Comparison of ENCODE assay signal across 17 cellular contexts in the genomic region with DNA sequence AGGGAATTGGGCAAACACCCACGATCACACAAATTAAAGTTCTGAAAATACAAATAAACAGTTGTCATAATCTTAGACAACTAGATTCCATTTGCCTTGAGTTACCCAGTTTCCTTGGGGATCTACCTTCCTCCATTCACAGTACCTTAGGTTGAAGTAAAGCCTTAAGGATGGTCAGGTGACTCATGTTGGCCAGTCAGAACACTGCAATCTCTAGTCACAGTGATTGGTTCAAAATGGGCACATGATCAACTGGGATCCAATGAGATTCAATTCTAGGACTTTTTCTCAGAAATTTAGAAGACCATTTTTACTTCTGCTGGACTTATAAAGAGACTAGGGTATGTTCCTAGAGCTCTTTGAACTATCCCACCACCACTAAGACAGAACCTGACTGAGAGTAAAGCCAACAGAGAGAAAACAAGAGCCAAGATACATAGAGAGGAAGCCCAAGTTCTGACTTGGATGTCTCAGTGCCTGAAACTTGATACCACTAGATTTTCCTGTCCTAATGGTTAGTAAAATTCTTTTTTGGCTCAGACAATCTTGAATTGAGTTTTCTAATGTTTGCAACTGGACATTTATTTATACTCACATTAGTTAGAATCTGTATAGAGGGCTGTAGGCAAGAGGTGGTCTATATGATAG. TPM values are rescaled to one million over a fixed set of nuclear protein-coding genes. Genes with fewer than 3 reads are reported as not detected.
DNase-seq lines count a peak whose midpoint lies in the region; ATAC-seq and TF ChIP-seq lines count a peak whose summit lies in the region.
"Had no signal": no experiment of that assay in that cellular context is flagged by ENCODE, and none has a peak within 500 bp of the region (broad histone marks: within the 10 kb centered on the region; RNA-seq: fewer than 3 reads in every experiment).

No MANE protein-coding gene starts in this region.

- POLR2A ChIA-PET in IMR-90 (lab: Charles Lee; ENCODE audit: unreplicated experiment): no interaction called here

- H3K4me1 ChIP-seq in IMR-90 (ENCODE audit: control insufficient read depth, insufficient read depth, low read length) (no peaks in the 10 kb centered on the region), tibial nerve (peaks cover 0 to 6% (median 0%) of the 10 kb centered on the region in 4 donors)
- H3K4me1 ChIP-seq: HAP-1, SJSA1 had no signal

- H3K27ac ChIP-seq in IMR-90 (ENCODE audit: insufficient read depth, low read length) (no peak overlapping the region), tibial nerve (peak overlapping the region in 1 of 4 donors; percentile 53)
- H3K27ac ChIP-seq: C4-2B, SJSA1 had no signal

- no peaks in the 10 kb centered on the region for H3K4me1 Mint-ChIP-seq in activated naive CD4-positive, alpha-beta T cell treated with anti-CD3 and anti-CD28 coated beads, Interleukin-2, amount 10 ng/mL, durations not matched to agents 7 days and 5 days

- H2AFZ ChIP-seq in IMR-90 (replicated peaks; ENCODE audit: low read length, poor library complexity): no peak overlapping the region

- H2AK9ac ChIP-seq in IMR-90 (replicated peaks; ENCODE audit: low read depth, low read length, poor library complexity): no peak overlapping the region

- H2BK5ac ChIP-seq in IMR-90 (ENCODE audit: low read depth, low read length, poor library complexity, severe bottlenecking): no peak overlapping the region

- no peaks in the 10 kb centered on the region for H4K20me1 ChIP-seq in IMR-90 (ENCODE audit: insufficient read depth, low read length)

- H3K4me3 ChIP-seq in IMR-90 (ENCODE audit: insufficient read depth, low read depth, low read length): no peak overlapping the region
- no peak overlapping the region for H3K4me3 ChIP-seq in fibroblast of mammary gland (ENCODE audit: control insufficient read depth, low read depth, low read length)
- H3K4me3 ChIP-seq in skeletal muscle cell (ENCODE audit: low read depth, low read length): no peak overlapping the region
- no peak overlapping the region for H3K4me3 ChIP-seq in tibial nerve
- H3K4me3 ChIP-seq: HAP-1, SJSA1 had no signal

- no peak overlapping the region for H3K9ac ChIP-seq in IMR-90 (ENCODE audit: low read depth, low read length)

- TF ChIP-seq POLR2A in IMR-90 (IDR thresholded peaks at IDR 0.05; ENCODE audit: low read depth, low read length): no peak
- TF ChIP-seq POLR2A in tibial nerve (IDR thresholded peaks at IDR 0.05): no peak

- H3K27me3 ChIP-seq in IMR-90 (ENCODE audit: control insufficient read depth, insufficient read depth, low read length) (no peaks in the 10 kb centered on the region), tibial nerve (no peaks in the 10 kb centered on the region)
- H3K27me3 ChIP-seq: SJSA1 had no signal

- dilution Hi-C loops in IMR-90 (cut with HindIII; ENCODE audit: low sequenced_read_pairs, unreplicated experiment): no loop called here

- H3K79me1 ChIP-seq in IMR-90 (ENCODE audit: low read depth in 1 of 2, low read length in 2 of 2): no peaks in the 10 kb centered on the region

- no peak overlapping the region for H4K5ac ChIP-seq in IMR-90 (ENCODE audit: low read depth, low read length)

- H3K23ac ChIP-seq in IMR-90 (ENCODE audit: low read depth, low read length): no peak overlapping the region

- BruUV-seq in IMR-90 (replicated peaks; lab: Mats Ljungman, UMichigan): no TSS peak

- H3K4me3 Mint-ChIP-seq in activated naive CD4-positive, alpha-beta T cell treated with anti-CD3 and anti-CD28 coated beads, Interleukin-2, amount 10 ng/mL, durations not matched to agents 7 days and 5 days: no peak overlapping the region

- H3K9me3 ChIP-seq in IMR-90 (ENCODE audit: control insufficient read depth, insufficient read depth, low read length) (no peaks in the 10 kb centered on the region), tibial nerve (no peaks in the 10 kb centered on the region)
- H3K9me3 ChIP-seq: HAP-1, SJSA1 had no signal

- peaks cover 9% of the 10 kb centered on the region for H3K27me3 Mint-ChIP-seq in activated naive CD4-positive, alpha-beta T cell treated with anti-CD3 and anti-CD28 coated beads, Interleukin-2, amount 10 ng/mL, durations not matched to agents 7 days and 5 days

- H3K4ac ChIP-seq in IMR-90 (ENCODE audit: low read depth, low read length): no peak overlapping the region

- no peaks in the 10 kb centered on the region for H3K36me3 Mint-ChIP-seq in activated naive CD4-positive, alpha-beta T cell treated with anti-CD3 and anti-CD28 coated beads, Interleukin-2, amount 10 ng/mL, durations not matched to agents 7 days and 5 days

- CTCF ChIA-PET in IMR-90 (lab: Yijun Ruan, JAX): no interaction called here
- CTCF ChIA-PET in activated naive CD4-positive, alpha-beta T cell treated with anti-CD3 and anti-CD28 coated beads, Interleukin-2, amount 10 ng/mL, durations not matched to agents 7 days and 5 days (lab: Charles Lee): no interaction called here

- no peak overlapping the region for H4K91ac ChIP-seq in IMR-90 (ENCODE audit: insufficient read depth, low read depth, low read length)

- TF ChIP-seq EP300 in tibial nerve (IDR thresholded peaks at IDR 0.05): no peak

- intact Hi-C loops in IMR-90 (cut with micrococcal nuclease): no loop called here

- no peak overlapping the region for H3K56ac ChIP-seq in IMR-90 (ENCODE audit: extremely low read depth, insufficient read depth, low read length)

- no peak for TF ChIP-seq CTCF in IMR-90 (conservative IDR thresholded peaks at IDR 0.05; ENCODE audit: low read depth, low read length)
- TF ChIP-seq CTCF in fibroblast of mammary gland (conservative IDR thresholded peaks at IDR 0.05; ENCODE audit: control insufficient read depth, insufficient read depth, low read depth, low read length): no peak
- no peak for TF ChIP-seq CTCF in tibial nerve (IDR thresholded peaks at IDR 0.05)

- ATAC-seq in IMR-90 (ENCODE audit: low read depth) (no peak), HG03571 (IDR thresholded peaks at IDR 0.05; ENCODE audit: unreplicated experiment) (no peak)
- ATAC-seq: Panc1 had no signal

- H3K27ac Mint-ChIP-seq in activated naive CD4-positive, alpha-beta T cell treated with anti-CD3 and anti-CD28 coated beads, Interleukin-2, amount 10 ng/mL, durations not matched to agents 7 days and 5 days: no peak overlapping the region

- DNase-seq in IMR-90 (no peak), NAMALWA (ENCODE audit: low spot score) (peak; percentile 47), fibroblast of mammary gland (ENCODE audit: low read depth) (peak; percentile 14), skeletal muscle cell (ENCODE audit: low read depth) (peak; percentile 12), tibial nerve (ENCODE audit: low spot score in 2 of 2) (no peak), G401 (ENCODE audit: low spot score) (no peak)
- DNase-seq in activated naive CD4-positive, alpha-beta T cell treated with anti-CD3 and anti-CD28 coated beads, Interleukin-2, amount 10 ng/mL, durations not matched to agents 7 days and 5 days: no peak
- DNase-seq: ACHN, DMS79 treated with DMSO at 0.1 percent for 48 hours, NCI-H1417 treated with DMSO at 0.1 percent for 48 hours, NCI-H1930, NCI-H526 treated with DMSO at 0.1 percent for 48 hours had no signal

- no peak overlapping the region for H2BK20ac ChIP-seq in IMR-90 (ENCODE audit: low read depth, low read length)

- H3K18ac ChIP-seq in IMR-90 (ENCODE audit: low read depth, low read length): no peak overlapping the region

- no peak for TF ChIP-seq RAD21 in IMR-90 (IDR thresholded peaks at IDR 0.05; ENCODE audit: low read length)

- no peak overlapping the region for H4K8ac ChIP-seq in IMR-90 (ENCODE audit: low read depth in 2 of 2, low read length in 2 of 2)

- no peak overlapping the region for H3K14ac ChIP-seq in IMR-90 (replicated peaks; ENCODE audit: low read depth, low read length)

- H3K9me1 ChIP-seq in IMR-90 (ENCODE audit: insufficient read depth, low read length): no peaks in the 10 kb centered on the region

- H3K4me2 ChIP-seq in IMR-90 (ENCODE audit: low read depth, low read length): no peak overlapping the region

- H3K36me3 ChIP-seq in IMR-90 (ENCODE audit: control insufficient read depth, insufficient read depth, low read length): no peaks in the 10 kb centered on the region
- H3K36me3 ChIP-seq in tibial nerve: no peaks in the 10 kb centered on the region
- H3K36me3 ChIP-seq: HAP-1, SJSA1 had no signal

- no CpG with 5 or more reads among the region's 1 CpG for WGBS in IMR-90 (ENCODE audit: extremely low coverage in 2 of 2, insufficient read length in 1 of 2), 2 experiments
- 65 to 74% methylated on average over 1 of the region's 1 CpG for WGBS in tibial nerve, 2 donors

- no peak overlapping the region for H2BK15ac ChIP-seq in IMR-90 (ENCODE audit: low read depth, low read length)

- no peaks in the 10 kb centered on the region for H3K9me3 Mint-ChIP-seq in activated naive CD4-positive, alpha-beta T cell treated with anti-CD3 and anti-CD28 coated beads, Interleukin-2, amount 10 ng/mL, durations not matched to agents 7 days and 5 days

- H2AK5ac ChIP-seq in IMR-90 (ENCODE audit: low read depth, low read length): no peak overlapping the region

- H2BK120ac ChIP-seq in IMR-90 (ENCODE audit: low read depth, low read length): no peak overlapping the region

- in situ Hi-C loops in IMR-90 (cut with MboI; ENCODE audit: low sequenced_read_pairs): no loop called here
- in situ Hi-C loops in G401 (cut with HindIII; ENCODE audit: low sequenced_read_pairs): no loop called here

TF ChIP-seq in IMR-90, 13 proteins besides CTCF, POLR2A, EP300 and RAD21:
- TF ChIP-seq, protein P1, sequence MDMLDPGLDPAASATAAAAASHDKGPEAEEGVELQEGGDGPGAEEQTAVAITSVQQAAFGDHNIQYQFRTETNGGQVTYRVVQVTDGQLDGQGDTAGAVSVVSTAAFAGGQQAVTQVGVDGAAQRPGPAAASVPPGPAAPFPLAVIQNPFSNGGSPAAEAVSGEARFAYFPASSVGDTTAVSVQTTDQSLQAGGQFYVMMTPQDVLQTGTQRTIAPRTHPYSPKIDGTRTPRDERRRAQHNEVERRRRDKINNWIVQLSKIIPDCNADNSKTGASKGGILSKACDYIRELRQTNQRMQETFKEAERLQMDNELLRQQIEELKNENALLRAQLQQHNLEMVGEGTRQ (IDR thresholded peaks at IDR 0.05; ENCODE audit: low read depth, low read length): peak; percentile 47; the same call in 1 of the 2 replicates
- TF ChIP-seq FOS (IDR thresholded peaks at IDR 0.05; ENCODE audit: low read depth, low read length) (no peak), MAZ (IDR thresholded peaks at IDR 0.05; ENCODE audit: borderline replicate concordance, low read depth, low read length) (no peak), RCOR1 (IDR thresholded peaks at IDR 0.05; ENCODE audit: insufficient replicate concordance, low read length) (no peak), CHD1 (IDR thresholded peaks at IDR 0.05; ENCODE audit: low read depth, low read length) (no peak), NFE2L2 (IDR thresholded peaks at IDR 0.05; ENCODE audit: low read depth, low read length) (no peak), MXI1 (IDR thresholded peaks at IDR 0.05; ENCODE audit: borderline replicate concordance, low read depth, low read length) (no peak)

RNA-seq across cellular contexts. Expression of a gene that starts 8.6 kb away (rescaled TPM):
- total RNA-seq in IMR-90 (2012; rRNA removed) (not detected in 2 replicates), tibial nerve (10 to 100 TPM in 3 of 4 donors, 1 to 10 TPM in 1; 6.6 to 47.2 (median 34.8) TPM)
- polyA plus RNA-seq in IMR-90 (2012; rRNA removed): not detected in 2 replicates
- polyA plus RNA-seq in IMR-90 (2012; cell fraction: cytosol; rRNA removed): not detected in 2 replicates
- polyA plus RNA-seq in IMR-90 (2012; cell fraction: nucleus; rRNA removed; ENCODE audit: low replicate concordance): not detected in 2 replicates
- total RNA-seq in G401 (2014; rRNA removed; shearing (Covaris generic)): not detected in 2 replicates

Comparison
In these comparisons a context has a peak if more than half of its experiments do, and no peak if none do; other contexts are left out.
1. DNase-seq: peak in NAMALWA (single experiment), fibroblast of mammary gland (single experiment) and skeletal muscle cell (single experiment); none in IMR-90 (single experiment), tibial nerve (0 of 2), G401 (single experiment) and activated naive CD4-positive, alpha-beta T cell treated with anti-CD3 and anti-CD28 coated beads, Interleukin-2, amount 10 ng/mL, durations not matched to agents 7 days and 5 days (single experiment).